In the genomic region with DNA sequence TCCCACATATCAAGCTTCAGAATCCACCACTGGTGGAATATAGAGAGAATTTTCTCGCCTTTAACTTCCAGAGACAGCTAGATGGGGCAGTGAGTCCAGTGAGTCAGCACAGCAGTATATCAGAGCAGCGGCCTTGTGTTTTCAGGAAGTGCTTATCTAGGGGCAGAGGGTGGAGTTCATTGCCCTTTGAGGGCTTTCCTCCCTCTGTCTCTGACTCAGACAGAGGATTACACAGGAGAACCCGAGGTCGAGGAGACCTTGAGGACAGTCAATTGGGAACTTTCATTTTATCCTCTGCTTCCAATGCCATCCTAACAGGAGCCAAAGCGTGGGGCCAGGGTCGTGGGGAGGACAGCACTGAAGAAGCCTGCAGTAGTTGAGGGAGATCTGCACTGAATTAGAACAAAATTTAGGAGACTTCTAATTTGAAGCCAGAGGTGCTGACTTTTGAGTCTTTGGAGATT, we compare ENCODE assay signal across 1 cellular context.
TF ChIP-seq lines count a peak whose summit lies in the region.

No MANE protein-coding gene starts in this region.

TF ChIP-seq in HepG2, 621 proteins besides CTCF, POLR2A, EP300 and RAD21 (continued from another document and continues in another):
- TF ChIP-seq MIXL1 (CRISPR knock-in tag; IDR thresholded peaks at IDR 0.05) = peak; percentile 92
- no peak for TF ChIP-seq JDP2 (CRISPR knock-in tag; IDR thresholded peaks at IDR 0.05; ENCODE audit: borderline replicate concordance)
- TF ChIP-seq, protein P1, sequence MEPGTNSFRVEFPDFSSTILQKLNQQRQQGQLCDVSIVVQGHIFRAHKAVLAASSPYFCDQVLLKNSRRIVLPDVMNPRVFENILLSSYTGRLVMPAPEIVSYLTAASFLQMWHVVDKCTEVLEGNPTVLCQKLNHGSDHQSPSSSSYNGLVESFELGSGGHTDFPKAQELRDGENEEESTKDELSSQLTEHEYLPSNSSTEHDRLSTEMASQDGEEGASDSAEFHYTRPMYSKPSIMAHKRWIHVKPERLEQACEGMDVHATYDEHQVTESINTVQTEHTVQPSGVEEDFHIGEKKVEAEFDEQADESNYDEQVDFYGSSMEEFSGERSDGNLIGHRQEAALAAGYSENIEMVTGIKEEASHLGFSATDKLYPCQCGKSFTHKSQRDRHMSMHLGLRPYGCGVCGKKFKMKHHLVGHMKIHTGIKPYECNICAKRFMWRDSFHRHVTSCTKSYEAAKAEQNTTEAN (CRISPR knock-in tag; conservative IDR thresholded peaks at IDR 0.05) = 0 out of 2 replicates have a peak, but pooled peaks have one; percentile 40
- TF ChIP-seq CBFB (CRISPR knock-in tag; IDR thresholded peaks at IDR 0.05) = peak; percentile 56; the same call in 1 of the 2 replicates
- TF ChIP-seq PAX8 (CRISPR knock-in tag; IDR thresholded peaks at IDR 0.05; ENCODE audit: borderline replicate concordance) = no peak
- no peak; the same call in 1 of the 2 replicates for TF ChIP-seq ZNF263 (CRISPR knock-in tag; IDR thresholded peaks at IDR 0.05)
- TF ChIP-seq, protein P2, sequence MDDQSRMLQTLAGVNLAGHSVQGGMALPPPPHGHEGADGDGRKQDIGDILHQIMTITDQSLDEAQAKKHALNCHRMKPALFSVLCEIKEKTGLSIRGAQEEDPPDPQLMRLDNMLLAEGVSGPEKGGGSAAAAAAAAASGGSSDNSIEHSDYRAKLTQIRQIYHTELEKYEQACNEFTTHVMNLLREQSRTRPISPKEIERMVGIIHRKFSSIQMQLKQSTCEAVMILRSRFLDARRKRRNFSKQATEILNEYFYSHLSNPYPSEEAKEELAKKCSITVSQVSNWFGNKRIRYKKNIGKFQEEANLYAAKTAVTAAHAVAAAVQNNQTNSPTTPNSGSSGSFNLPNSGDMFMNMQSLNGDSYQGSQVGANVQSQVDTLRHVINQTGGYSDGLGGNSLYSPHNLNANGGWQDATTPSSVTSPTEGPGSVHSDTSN (CRISPR knock-in tag; IDR thresholded peaks at IDR 0.05; ENCODE audit: borderline replicate concordance) = no peak
- no peak for TF ChIP-seq ZNF615 (CRISPR knock-in tag; IDR thresholded peaks at IDR 0.05; ENCODE audit: borderline replicate concordance)
- TF ChIP-seq ZNF83 (CRISPR knock-in tag; IDR thresholded peaks at IDR 0.05; ENCODE audit: borderline replicate concordance) = no peak
- TF ChIP-seq ZNF572 (CRISPR knock-in tag; IDR thresholded peaks at IDR 0.05) = no peak
- TF ChIP-seq MAZ (IDR thresholded peaks at IDR 0.05; ENCODE audit: borderline replicate concordance, low read depth, low read length) = no peak
- TF ChIP-seq MAZ (CRISPR knock-in tag; IDR thresholded peaks at IDR 0.05; ENCODE audit: low read depth) = peak; percentile 73; the same call in 1 of the 2 replicates
- no peak for TF ChIP-seq ATAD3A (CRISPR knock-in tag; IDR thresholded peaks at IDR 0.05)
- TF ChIP-seq TMF1 (CRISPR knock-in tag; IDR thresholded peaks at IDR 0.05; ENCODE audit: low read depth) = no peak
- no peak for TF ChIP-seq RORA (CRISPR knock-in tag; IDR thresholded peaks at IDR 0.05)
- peak; percentile 85 for TF ChIP-seq ELF1 (CRISPR knock-in tag; IDR thresholded peaks at IDR 0.05)
- TF ChIP-seq, protein P3, sequence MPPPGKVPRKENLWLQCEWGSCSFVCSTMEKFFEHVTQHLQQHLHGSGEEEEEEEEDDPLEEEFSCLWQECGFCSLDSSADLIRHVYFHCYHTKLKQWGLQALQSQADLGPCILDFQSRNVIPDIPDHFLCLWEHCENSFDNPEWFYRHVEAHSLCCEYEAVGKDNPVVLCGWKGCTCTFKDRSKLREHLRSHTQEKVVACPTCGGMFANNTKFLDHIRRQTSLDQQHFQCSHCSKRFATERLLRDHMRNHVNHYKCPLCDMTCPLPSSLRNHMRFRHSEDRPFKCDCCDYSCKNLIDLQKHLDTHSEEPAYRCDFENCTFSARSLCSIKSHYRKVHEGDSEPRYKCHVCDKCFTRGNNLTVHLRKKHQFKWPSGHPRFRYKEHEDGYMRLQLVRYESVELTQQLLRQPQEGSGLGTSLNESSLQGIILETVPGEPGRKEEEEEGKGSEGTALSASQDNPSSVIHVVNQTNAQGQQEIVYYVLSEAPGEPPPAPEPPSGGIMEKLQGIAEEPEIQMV (CRISPR knock-in tag; IDR thresholded peaks at IDR 0.05; ENCODE audit: low read depth) = no peak
- TF ChIP-seq ZKSCAN1 (IDR thresholded peaks at IDR 0.05; ENCODE audit: low read length) = no peak
- TF ChIP-seq, protein P4, sequence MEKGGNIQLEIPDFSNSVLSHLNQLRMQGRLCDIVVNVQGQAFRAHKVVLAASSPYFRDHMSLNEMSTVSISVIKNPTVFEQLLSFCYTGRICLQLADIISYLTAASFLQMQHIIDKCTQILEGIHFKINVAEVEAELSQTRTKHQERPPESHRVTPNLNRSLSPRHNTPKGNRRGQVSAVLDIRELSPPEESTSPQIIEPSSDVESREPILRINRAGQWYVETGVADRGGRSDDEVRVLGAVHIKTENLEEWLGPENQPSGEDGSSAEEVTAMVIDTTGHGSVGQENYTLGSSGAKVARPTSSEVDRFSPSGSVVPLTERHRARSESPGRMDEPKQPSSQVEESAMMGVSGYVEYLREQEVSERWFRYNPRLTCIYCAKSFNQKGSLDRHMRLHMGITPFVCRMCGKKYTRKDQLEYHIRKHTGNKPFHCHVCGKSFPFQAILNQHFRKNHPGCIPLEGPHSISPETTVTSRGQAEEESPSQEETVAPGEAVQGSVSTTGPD (CRISPR knock-in tag; IDR thresholded peaks at IDR 0.05) = no peak
- TF ChIP-seq SP2 (CRISPR knock-in tag; IDR thresholded peaks at IDR 0.05) = no peak
- peak; percentile 92 for TF ChIP-seq JUND (CRISPR knock-in tag; IDR thresholded peaks at IDR 0.05)
- TF ChIP-seq, protein P5, sequence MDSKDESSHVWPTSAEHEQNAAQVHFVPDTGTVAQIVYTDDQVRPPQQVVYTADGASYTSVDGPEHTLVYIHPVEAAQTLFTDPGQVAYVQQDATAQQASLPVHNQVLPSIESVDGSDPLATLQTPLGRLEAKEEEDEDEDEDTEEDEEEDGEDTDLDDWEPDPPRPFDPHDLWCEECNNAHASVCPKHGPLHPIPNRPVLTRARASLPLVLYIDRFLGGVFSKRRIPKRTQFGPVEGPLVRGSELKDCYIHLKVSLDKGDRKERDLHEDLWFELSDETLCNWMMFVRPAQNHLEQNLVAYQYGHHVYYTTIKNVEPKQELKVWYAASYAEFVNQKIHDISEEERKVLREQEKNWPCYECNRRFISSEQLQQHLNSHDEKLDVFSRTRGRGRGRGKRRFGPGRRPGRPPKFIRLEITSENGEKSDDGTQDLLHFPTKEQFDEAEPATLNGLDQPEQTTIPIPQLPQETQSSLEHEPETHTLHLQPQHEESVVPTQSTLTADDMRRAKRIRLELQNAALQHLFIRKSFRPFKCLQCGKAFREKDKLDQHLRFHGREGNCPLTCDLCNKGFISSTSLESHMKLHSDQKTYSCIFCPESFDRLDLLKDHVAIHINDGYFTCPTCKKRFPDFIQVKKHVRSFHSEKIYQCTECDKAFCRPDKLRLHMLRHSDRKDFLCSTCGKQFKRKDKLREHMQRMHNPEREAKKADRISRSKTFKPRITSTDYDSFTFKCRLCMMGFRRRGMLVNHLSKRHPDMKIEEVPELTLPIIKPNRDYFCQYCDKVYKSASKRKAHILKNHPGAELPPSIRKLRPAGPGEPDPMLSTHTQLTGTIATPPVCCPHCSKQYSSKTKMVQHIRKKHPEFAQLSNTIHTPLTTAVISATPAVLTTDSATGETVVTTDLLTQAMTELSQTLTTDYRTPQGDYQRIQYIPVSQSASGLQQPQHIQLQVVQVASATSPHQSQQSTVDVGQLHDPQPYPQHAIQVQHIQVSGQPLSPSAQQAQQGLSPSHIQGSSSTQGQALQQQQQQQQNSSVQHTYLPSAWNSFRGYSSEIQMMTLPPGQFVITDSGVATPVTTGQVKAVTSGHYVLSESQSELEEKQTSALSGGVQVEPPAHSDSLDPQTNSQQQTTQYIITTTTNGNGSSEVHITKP (CRISPR knock-in tag; IDR thresholded peaks at IDR 0.05; ENCODE audit: low read depth) = 0 out of 2 replicates have a peak, but pooled peaks have one; percentile 50
- no peak for TF ChIP-seq IKZF4 (CRISPR knock-in tag; IDR thresholded peaks at IDR 0.05; ENCODE audit: borderline replicate concordance, low read depth, not compliant biosample characterization)
- TF ChIP-seq, protein P6, sequence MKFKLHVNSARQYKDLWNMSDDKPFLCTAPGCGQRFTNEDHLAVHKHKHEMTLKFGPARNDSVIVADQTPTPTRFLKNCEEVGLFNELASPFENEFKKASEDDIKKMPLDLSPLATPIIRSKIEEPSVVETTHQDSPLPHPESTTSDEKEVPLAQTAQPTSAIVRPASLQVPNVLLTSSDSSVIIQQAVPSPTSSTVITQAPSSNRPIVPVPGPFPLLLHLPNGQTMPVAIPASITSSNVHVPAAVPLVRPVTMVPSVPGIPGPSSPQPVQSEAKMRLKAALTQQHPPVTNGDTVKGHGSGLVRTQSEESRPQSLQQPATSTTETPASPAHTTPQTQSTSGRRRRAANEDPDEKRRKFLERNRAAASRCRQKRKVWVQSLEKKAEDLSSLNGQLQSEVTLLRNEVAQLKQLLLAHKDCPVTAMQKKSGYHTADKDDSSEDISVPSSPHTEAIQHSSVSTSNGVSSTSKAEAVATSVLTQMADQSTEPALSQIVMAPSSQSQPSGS (CRISPR knock-in tag; IDR thresholded peaks at IDR 0.05) = peak; percentile 61; the same call in 1 of the 2 replicates
- TF ChIP-seq, protein P7, sequence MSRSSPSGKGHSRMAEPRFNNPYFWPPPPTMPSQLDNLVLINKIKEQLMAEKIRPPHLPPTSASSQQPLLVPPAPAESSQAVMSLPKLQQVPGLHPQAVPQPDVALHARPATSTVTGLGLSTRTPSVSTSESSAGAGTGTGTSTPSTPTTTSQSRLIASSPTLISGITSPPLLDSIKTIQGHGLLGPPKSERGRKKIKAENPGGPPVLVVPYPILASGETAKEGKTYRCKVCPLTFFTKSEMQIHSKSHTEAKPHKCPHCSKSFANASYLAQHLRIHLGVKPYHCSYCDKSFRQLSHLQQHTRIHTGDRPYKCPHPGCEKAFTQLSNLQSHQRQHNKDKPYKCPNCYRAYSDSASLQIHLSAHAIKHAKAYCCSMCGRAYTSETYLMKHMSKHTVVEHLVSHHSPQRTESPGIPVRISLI (CRISPR knock-in tag; IDR thresholded peaks at IDR 0.05; ENCODE audit: borderline replicate concordance) = no peak; the same call in 1 of the 2 replicates
- TF ChIP-seq CEBPB (IDR thresholded peaks at IDR 0.05; ENCODE audit: borderline replicate concordance, low read depth, low read length) = no peak; the same call in 1 of the 2 replicates
- TF ChIP-seq CBX1 (IDR thresholded peaks at IDR 0.05; ENCODE audit: low read depth) = no peak
- TF ChIP-seq, protein P8, sequence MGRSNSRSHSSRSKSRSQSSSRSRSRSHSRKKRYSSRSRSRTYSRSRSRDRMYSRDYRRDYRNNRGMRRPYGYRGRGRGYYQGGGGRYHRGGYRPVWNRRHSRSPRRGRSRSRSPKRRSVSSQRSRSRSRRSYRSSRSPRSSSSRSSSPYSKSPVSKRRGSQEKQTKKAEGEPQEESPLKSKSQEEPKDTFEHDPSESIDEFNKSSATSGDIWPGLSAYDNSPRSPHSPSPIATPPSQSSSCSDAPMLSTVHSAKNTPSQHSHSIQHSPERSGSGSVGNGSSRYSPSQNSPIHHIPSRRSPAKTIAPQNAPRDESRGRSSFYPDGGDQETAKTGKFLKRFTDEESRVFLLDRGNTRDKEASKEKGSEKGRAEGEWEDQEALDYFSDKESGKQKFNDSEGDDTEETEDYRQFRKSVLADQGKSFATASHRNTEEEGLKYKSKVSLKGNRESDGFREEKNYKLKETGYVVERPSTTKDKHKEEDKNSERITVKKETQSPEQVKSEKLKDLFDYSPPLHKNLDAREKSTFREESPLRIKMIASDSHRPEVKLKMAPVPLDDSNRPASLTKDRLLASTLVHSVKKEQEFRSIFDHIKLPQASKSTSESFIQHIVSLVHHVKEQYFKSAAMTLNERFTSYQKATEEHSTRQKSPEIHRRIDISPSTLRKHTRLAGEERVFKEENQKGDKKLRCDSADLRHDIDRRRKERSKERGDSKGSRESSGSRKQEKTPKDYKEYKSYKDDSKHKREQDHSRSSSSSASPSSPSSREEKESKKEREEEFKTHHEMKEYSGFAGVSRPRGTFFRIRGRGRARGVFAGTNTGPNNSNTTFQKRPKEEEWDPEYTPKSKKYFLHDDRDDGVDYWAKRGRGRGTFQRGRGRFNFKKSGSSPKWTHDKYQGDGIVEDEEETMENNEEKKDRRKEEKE (IDR thresholded peaks at IDR 0.05) = no peak
- TF ChIP-seq PHF8 (CRISPR knock-in tag; IDR thresholded peaks at IDR 0.05) = peak; percentile 37; the same call in 1 of the 2 replicates
- TF ChIP-seq NFYB (CRISPR knock-in tag; IDR thresholded peaks at IDR 0.05) = no peak
- TF ChIP-seq, protein P9, sequence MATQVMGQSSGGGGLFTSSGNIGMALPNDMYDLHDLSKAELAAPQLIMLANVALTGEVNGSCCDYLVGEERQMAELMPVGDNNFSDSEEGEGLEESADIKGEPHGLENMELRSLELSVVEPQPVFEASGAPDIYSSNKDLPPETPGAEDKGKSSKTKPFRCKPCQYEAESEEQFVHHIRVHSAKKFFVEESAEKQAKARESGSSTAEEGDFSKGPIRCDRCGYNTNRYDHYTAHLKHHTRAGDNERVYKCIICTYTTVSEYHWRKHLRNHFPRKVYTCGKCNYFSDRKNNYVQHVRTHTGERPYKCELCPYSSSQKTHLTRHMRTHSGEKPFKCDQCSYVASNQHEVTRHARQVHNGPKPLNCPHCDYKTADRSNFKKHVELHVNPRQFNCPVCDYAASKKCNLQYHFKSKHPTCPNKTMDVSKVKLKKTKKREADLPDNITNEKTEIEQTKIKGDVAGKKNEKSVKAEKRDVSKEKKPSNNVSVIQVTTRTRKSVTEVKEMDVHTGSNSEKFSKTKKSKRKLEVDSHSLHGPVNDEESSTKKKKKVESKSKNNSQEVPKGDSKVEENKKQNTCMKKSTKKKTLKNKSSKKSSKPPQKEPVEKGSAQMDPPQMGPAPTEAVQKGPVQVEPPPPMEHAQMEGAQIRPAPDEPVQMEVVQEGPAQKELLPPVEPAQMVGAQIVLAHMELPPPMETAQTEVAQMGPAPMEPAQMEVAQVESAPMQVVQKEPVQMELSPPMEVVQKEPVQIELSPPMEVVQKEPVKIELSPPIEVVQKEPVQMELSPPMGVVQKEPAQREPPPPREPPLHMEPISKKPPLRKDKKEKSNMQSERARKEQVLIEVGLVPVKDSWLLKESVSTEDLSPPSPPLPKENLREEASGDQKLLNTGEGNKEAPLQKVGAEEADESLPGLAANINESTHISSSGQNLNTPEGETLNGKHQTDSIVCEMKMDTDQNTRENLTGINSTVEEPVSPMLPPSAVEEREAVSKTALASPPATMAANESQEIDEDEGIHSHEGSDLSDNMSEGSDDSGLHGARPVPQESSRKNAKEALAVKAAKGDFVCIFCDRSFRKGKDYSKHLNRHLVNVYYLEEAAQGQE (IDR thresholded peaks at IDR 0.05; ENCODE audit: borderline replicate concordance in 1 of 2, low read depth in 1 of 2, low read length in 2 of 2) = peak in 1 of 2 experiments; percentile 74; a peak in 1 of 4 replicates
- TF ChIP-seq ZNF17 (CRISPR knock-in tag; IDR thresholded peaks at IDR 0.05) = no peak
- no peak for TF ChIP-seq RAD51 (IDR thresholded peaks at IDR 0.05; ENCODE audit: borderline replicate concordance)
- TF ChIP-seq EHMT2 (IDR thresholded peaks at IDR 0.05; ENCODE audit: borderline replicate concordance, low read depth, low read length) = no peak
- no peak for TF ChIP-seq GTF2F1 (IDR thresholded peaks at IDR 0.05; ENCODE audit: low read length)
- TF ChIP-seq RELA (CRISPR knock-in tag; IDR thresholded peaks at IDR 0.05) = no peak
- TF ChIP-seq ZSCAN9 (CRISPR knock-in tag; IDR thresholded peaks at IDR 0.05; ENCODE audit: borderline replicate concordance) = peak; percentile 69; the same call in 1 of the 2 replicates
- TF ChIP-seq FOXC1 (CRISPR knock-in tag; IDR thresholded peaks at IDR 0.05; ENCODE audit: borderline replicate concordance) = no peak
- TF ChIP-seq ZMYM4 (CRISPR knock-in tag; IDR thresholded peaks at IDR 0.05) = peak; percentile 74
- TF ChIP-seq NKX3-1 (CRISPR knock-in tag; IDR thresholded peaks at IDR 0.05) = no peak
- TF ChIP-seq ZNF333 (CRISPR knock-in tag; IDR thresholded peaks at IDR 0.05; ENCODE audit: borderline replicate concordance) = no peak
- peak; percentile 69; the same call in 1 of the 2 replicates for TF ChIP-seq HHEX (CRISPR knock-in tag; IDR thresholded peaks at IDR 0.05)
- peak; percentile 99 for TF ChIP-seq RARA (CRISPR knock-in tag; IDR thresholded peaks at IDR 0.05)
- no peak for TF ChIP-seq ZNF782 (CRISPR knock-in tag; IDR thresholded peaks at IDR 0.05; ENCODE audit: borderline replicate concordance)
